ENCODE assay signal across 29 cellular contexts in the genomic region with DNA sequence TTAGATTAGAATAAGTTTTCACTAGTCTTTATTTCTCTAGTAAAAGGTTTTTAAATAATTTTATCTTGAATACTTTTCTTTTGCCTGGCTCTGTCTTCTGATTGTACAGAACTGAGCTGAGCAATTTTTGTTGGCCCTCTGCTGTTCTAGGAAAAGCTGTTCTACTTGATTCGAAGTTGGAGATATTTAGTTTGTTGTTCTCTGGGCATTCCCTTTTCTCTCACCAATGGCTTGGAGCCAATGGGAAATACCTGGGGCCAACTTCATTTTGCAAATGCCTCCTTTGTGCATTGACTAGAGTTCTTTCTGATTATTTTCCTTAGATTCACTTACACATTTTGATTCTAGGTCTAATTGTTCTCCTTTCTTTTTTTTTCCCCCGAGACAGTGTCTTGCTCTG. TPM values are rescaled to one million over a fixed set of nuclear protein-coding genes. Genes with fewer than 3 reads are reported as not detected.
DNase-seq lines count a peak whose midpoint lies in the region; ATAC-seq, FAIRE-seq and TF ChIP-seq lines count a peak whose summit lies in the region.
"Had no signal": no experiment of that assay in that cellular context is flagged by ENCODE, and none has a peak within 500 bp of the region (broad histone marks: within the 10 kb centered on the region; RNA-seq: fewer than 3 reads in every experiment).

No MANE protein-coding gene starts in this region.

- H3K36me3 Mint-ChIP-seq in Calu3 (ENCODE audit: insufficient read depth, unreplicated experiment), result no peaks in the 10 kb centered on the region
- H3K36me3 Mint-ChIP-seq in astrocyte (ENCODE audit: low read depth, unreplicated experiment), result peaks cover 6% of the 10 kb centered on the region

- H3K27me3 ChIP-seq in astrocyte (ENCODE audit: insufficient read depth, low read length) (no peaks in the 10 kb centered on the region), neutrophil (no peaks in the 10 kb centered on the region)
- H3K27me3 ChIP-seq: gastroesophageal sphincter, testis, uterus had no signal

- H3K4me3 ChIP-seq in astrocyte (ENCODE audit: insufficient read depth, low read depth, low read length), result no peak overlapping the region
- no peak overlapping the region for H3K4me3 ChIP-seq in neutrophil (ENCODE audit: low read depth in 1 of 2, low read length in 1 of 2)
- H3K4me3 ChIP-seq: gastroesophageal sphincter, GM12878, lung, testis, uterus had no signal

- H3K9me3 ChIP-seq in astrocyte (ENCODE audit: insufficient read depth, low read depth, low read length) (no peaks in the 10 kb centered on the region), neutrophil (no peaks in the 10 kb centered on the region)
- H3K9me3 ChIP-seq: gastroesophageal sphincter, testis, uterus had no signal

- H3K9ac ChIP-seq in astrocyte (ENCODE audit: low read length), result no peak overlapping the region

- H3K79me2 ChIP-seq in astrocyte (ENCODE audit: insufficient read depth, low read length), result no peaks in the 10 kb centered on the region

- CTCF ChIA-PET in Calu3 (lab: Charles Lee), result no interaction called here

- H3K4me3 Mint-ChIP-seq in Calu3 (ENCODE audit: low read depth, unreplicated experiment) (no peak overlapping the region), astrocyte (ENCODE audit: unreplicated experiment) (no peak overlapping the region)
- H3K4me3 Mint-ChIP-seq: activated CD4-positive, alpha-beta T cell treated with anti-CD3 and anti-CD28 coated beads, Interleukin-2, amount 10 ng/mL, durations not matched to agents 7 days and 5 days; activated naive CD4-positive, alpha-beta T cell treated with anti-CD3 and anti-CD28 coated beads, Interleukin-2, amount 10 ng/mL, durations not matched to agents 7 days and 5 days; H9 had no signal

- no peak for FAIRE-seq in astrocyte (lab: Jason Lieb, UNC)
- FAIRE-seq: islet of Langerhans had no signal

- peak overlapping the region; percentile 34 for H3K27ac ChIP-seq in astrocyte (ENCODE audit: low read depth, low read length)
- H3K27ac ChIP-seq in epithelial cell of prostate, result peak overlapping the region; percentile 56
- peak overlapping the region; percentile 86 for H3K27ac ChIP-seq in neutrophil
- H3K27ac ChIP-seq: gastroesophageal sphincter, testis, uterus had no signal

- no peak for ATAC-seq in HG03521 (IDR thresholded peaks at IDR 0.05; ENCODE audit: unreplicated experiment)
- ATAC-seq: Right ventricle myocardium inferior had no signal

- H3K27ac Mint-ChIP-seq in Calu3 (ENCODE audit: unreplicated experiment) (peak overlapping the region; percentile 42), astrocyte (ENCODE audit: unreplicated experiment) (no peak overlapping the region)
- H3K27ac Mint-ChIP-seq: activated CD4-positive, alpha-beta T cell treated with anti-CD3 and anti-CD28 coated beads, Interleukin-2, amount 10 ng/mL, durations not matched to agents 7 days and 5 days; activated naive CD4-positive, alpha-beta T cell treated with anti-CD3 and anti-CD28 coated beads, Interleukin-2, amount 10 ng/mL, durations not matched to agents 7 days and 5 days; H9 had no signal

- H3K36me3 ChIP-seq in astrocyte (ENCODE audit: insufficient read depth, low read length), result peaks cover 4% of the 10 kb centered on the region
- H3K36me3 ChIP-seq in neutrophil, result peaks cover 56% of the 10 kb centered on the region
- H3K36me3 ChIP-seq: uterus had no signal

- H3K27me3 Mint-ChIP-seq in Calu3 (ENCODE audit: unreplicated experiment) (no peaks in the 10 kb centered on the region), astrocyte (ENCODE audit: low read depth, unreplicated experiment) (no peaks in the 10 kb centered on the region)
- H3K27me3 Mint-ChIP-seq: activated CD4-positive, alpha-beta T cell treated with anti-CD3 and anti-CD28 coated beads, Interleukin-2, amount 10 ng/mL, durations not matched to agents 7 days and 5 days; activated naive CD4-positive, alpha-beta T cell treated with anti-CD3 and anti-CD28 coated beads, Interleukin-2, amount 10 ng/mL, durations not matched to agents 7 days and 5 days had no signal

- no peaks in the 10 kb centered on the region for H4K20me1 ChIP-seq in astrocyte (ENCODE audit: insufficient read depth, low read length)

- H3K4me1 Mint-ChIP-seq in Calu3 (ENCODE audit: low read depth, unreplicated experiment), result peaks cover 12% of the 10 kb centered on the region
- H3K4me1 Mint-ChIP-seq in astrocyte (ENCODE audit: low read depth, unreplicated experiment), result peaks cover 11% of the 10 kb centered on the region
- H3K4me1 Mint-ChIP-seq: H9 had no signal

- H3K4me2 ChIP-seq in astrocyte (ENCODE audit: low read length), result peak overlapping the region; percentile 37

- H3K9me3 Mint-ChIP-seq in Calu3 (ENCODE audit: low read depth, unreplicated experiment) (no peaks in the 10 kb centered on the region), astrocyte (ENCODE audit: unreplicated experiment) (no peaks in the 10 kb centered on the region)
- H3K9me3 Mint-ChIP-seq: activated CD4-positive, alpha-beta T cell treated with anti-CD3 and anti-CD28 coated beads, Interleukin-2, amount 10 ng/mL, durations not matched to agents 7 days and 5 days; activated naive CD4-positive, alpha-beta T cell treated with anti-CD3 and anti-CD28 coated beads, Interleukin-2, amount 10 ng/mL, durations not matched to agents 7 days and 5 days; H9 had no signal

- H3K4me1 ChIP-seq in astrocyte (ENCODE audit: insufficient read depth, low read length) (peaks cover 16% of the 10 kb centered on the region), neutrophil (ENCODE audit: control insufficient read depth in 1 of 2, insufficient read depth in 1 of 2, low read depth in 1 of 2, low read length in 1 of 2) (peaks cover 33 to 46% of the 10 kb centered on the region in 2 experiments)
- H3K4me1 ChIP-seq: testis, uterus had no signal

- no peak overlapping the region for H2AFZ ChIP-seq in astrocyte (ENCODE audit: low read depth, low read length)

- intact Hi-C loops in Calu3 (cut with micrococcal nuclease; ENCODE audit: unreplicated experiment), result loop anchor here (5.0 kb wide), 1 partner anchor 45 kb away; no protein-coding TSS in a partner anchor

- peak; percentile 14 for DNase-seq in Calu3
- no peak for DNase-seq in astrocyte (ENCODE audit: low read depth)
- DNase-seq in epithelial cell of prostate (ENCODE audit: low read depth, low spot score), result no peak
- no peak for DNase-seq in superior temporal gyrus (ENCODE audit: extremely low spot score)
- no peak for DNase-seq in glomerular visceral epithelial cell (ENCODE audit: extremely low spot score)
- no peak for DNase-seq in DMS114 treated with DMSO at 0.1 percent for 48 hours (lab: John Stamatoyannopoulos, UW; ENCODE audit: unreplicated experiment)
- DNase-seq: activated CD4-positive, alpha-beta T cell treated with anti-CD3 and anti-CD28 coated beads, Interleukin-2, amount 10 ng/mL, durations not matched to agents 7 days and 5 days; activated naive CD4-positive, alpha-beta T cell treated with anti-CD3 and anti-CD28 coated beads, Interleukin-2, amount 10 ng/mL, durations not matched to agents 7 days and 5 days; activated T-cell treated with anti-CD3 and anti-CD28 coated beads, Interleukin-2, amount 50 U/mL, for 48 hours; amygdala; central memory CD4-positive, alpha-beta T cell; COR-L47; DMS79 treated with DMSO at 0.1 percent for 48 hours; H9; Karpas-422; NCI-H1092; NCI-H2029; NCI-H748 treated with DMSO at 0.1 percent for 48 hours; stimulated activated CD4-positive, alpha-beta T cell treated with anti-CD3 and anti-CD28 coated beads, Interleukin-1b, Interleukin-23, amount 100 ng/mL, for 48 hours; T1000; testis; uterus had no signal

- TF ChIP-seq CTCF in Calu3 (IDR thresholded peaks at IDR 0.05; ENCODE audit: unreplicated experiment) (no peak), astrocyte (IDR thresholded peaks at IDR 0.05; ENCODE audit: insufficient read depth, low read depth, low read length) (no peak), neutrophil (IDR thresholded peaks at IDR 0.05) (no peak)

- no TSS peak for BruUV-seq in Calu3 (replicated peaks; lab: Mats Ljungman, UMichigan)

RNA-seq across cellular contexts. Expression of a gene that starts 16.5 kb away (rescaled TPM):
- 17.2 and 20.3 TPM in 2 replicates for total RNA-seq in Calu3 (2022)
- 15.1 and 18.3 TPM in 2 replicates for total RNA-seq in astrocyte

Comparison
In these comparisons a context has a peak if more than half of its experiments do, and no peak if none do; other contexts are left out.
1. H3K27ac ChIP-seq: peak in every context shown above with its lines; median percentile 86 in neutrophil; 56 in epithelial cell of prostate; 34 in astrocyte.